In the genomic region with DNA sequence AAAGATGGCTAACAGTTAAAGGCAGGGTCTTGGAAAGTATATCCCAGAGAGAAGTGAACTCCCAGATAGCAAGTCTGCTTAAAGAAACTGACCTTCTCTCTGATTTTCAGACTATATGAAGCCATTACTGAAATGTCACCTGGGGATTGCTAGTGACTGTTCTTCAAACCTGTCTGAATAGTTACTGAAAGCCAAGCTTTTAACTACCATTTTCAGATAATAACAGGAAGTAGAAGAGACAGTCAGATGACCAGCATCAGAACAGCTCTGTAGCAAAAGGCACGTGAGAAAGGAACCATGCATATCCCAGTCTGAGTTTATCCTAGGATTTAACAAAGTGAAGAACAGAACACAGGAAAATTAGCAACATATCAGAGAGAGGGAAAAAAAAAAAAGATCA, we compare ENCODE assay signal across 14 cellular contexts.
"Had no signal": no experiment of that assay in that cellular context is flagged by ENCODE, and none has a peak within 500 bp of the region (broad histone marks: within the 10 kb centered on the region; RNA-seq: fewer than 3 reads in every experiment).

No MANE protein-coding gene starts in this region.

- H3K4me3 Mint-ChIP-seq: activated B cell treated with CpG ODN at 0.5 μM for 24 hours; dendritic cell treated with granulocyte-macrophage colony-stimulating factor and Interleukin-4, amounts not matched to agents 40 ng/mL and 50 ng/mL, for 4 days; effector memory CD8-positive, alpha-beta T cell; immature natural killer cell; nephron progenitor cell had no signal

- H3K36me3 ChIP-seq: adrenal gland had no signal

- H3K27ac Mint-ChIP-seq: activated B cell treated with CpG ODN at 0.5 μM for 24 hours; dendritic cell treated with granulocyte-macrophage colony-stimulating factor and Interleukin-4, amounts not matched to agents 40 ng/mL and 50 ng/mL, for 4 days; effector memory CD8-positive, alpha-beta T cell; immature natural killer cell; nephron progenitor cell had no signal

- DNase-seq: activated B cell treated with CpG ODN at 0.5 μM for 24 hours; activated naive CD4-positive, alpha-beta T cell treated with anti-CD3 and anti-CD28 coated beads, Interleukin-2, amount 50 U/mL, for 16 hours; activated T-cell treated with anti-CD3 and anti-CD28 coated beads, Interleukin-2, amount 50 U/mL, for 1 hour; central memory CD4-positive, alpha-beta T cell; effector memory CD8-positive, alpha-beta T cell; erythroblast; immature natural killer cell; nephron progenitor cell; stimulated activated CD4-positive, alpha-beta T cell treated with anti-CD3 and anti-CD28 coated beads, Interleukin-4, amount 100 ng/mL, for 1 hour; stimulated activated CD8-positive, alpha-beta memory T cell treated with anti-CD3 and anti-CD28 coated beads, Interleukin-4, amount 100 ng/mL, for 48 hours; stimulated activated naive CD8-positive, alpha-beta T cell treated with anti-CD3 and anti-CD28 coated beads, Interleukin-15, Interleukin-2, amounts not matched to agents 100 U/mL and 50 U/mL, for 24 hours; T-helper 2 cell had no signal

- H3K27me3 ChIP-seq: adrenal gland had no signal

- H3K4me3 ChIP-seq: adrenal gland had no signal

- H3K4me1 Mint-ChIP-seq: activated B cell treated with CpG ODN at 0.5 μM for 24 hours, immature natural killer cell, nephron progenitor cell had no signal

- H3K9me3 ChIP-seq: adrenal gland had no signal

- ATAC-seq: effector memory CD8-positive, alpha-beta T cell; stimulated activated naive CD8-positive, alpha-beta T cell treated with anti-CD3 and anti-CD28 coated beads, Interleukin-15, Interleukin-2, amounts not matched to agents 100 U/mL and 50 U/mL, for 24 hours had no signal

- H3K36me3 Mint-ChIP-seq: immature natural killer cell had no signal

- H3K27me3 Mint-ChIP-seq: dendritic cell treated with granulocyte-macrophage colony-stimulating factor and Interleukin-4, amounts not matched to agents 40 ng/mL and 50 ng/mL, for 4 days had no signal

- H3K9me3 Mint-ChIP-seq: activated B cell treated with CpG ODN at 0.5 μM for 24 hours; dendritic cell treated with granulocyte-macrophage colony-stimulating factor and Interleukin-4, amounts not matched to agents 40 ng/mL and 50 ng/mL, for 4 days; effector memory CD8-positive, alpha-beta T cell; immature natural killer cell; nephron progenitor cell had no signal
